In genomic region chr10:21976280-21976679, GRCh38 we compare ENCODE assay signal across 18 cellular contexts.
"Had no signal": no experiment of that assay in that cellular context is flagged by ENCODE, and none has a peak within 500 bp of the region (broad histone marks: within the 10 kb centered on the region; RNA-seq: fewer than 3 reads in every experiment).

No MANE protein-coding gene starts in this region.

- H3K9me3 ChIP-seq: pancreas, tibial artery, uterus had no signal

- H3K36me3 ChIP-seq: pancreas, tibial artery, uterus had no signal

- H3K4me3 Mint-ChIP-seq: activated CD8-positive, alpha-beta T cell treated with anti-CD3 and anti-CD28 coated beads, Interleukin-2, amount 10 ng/mL, durations not matched to agents 7 days and 5 days; immature natural killer cell; nephron; stimulated activated naive CD8-positive, alpha-beta T cell treated with anti-CD3 and anti-CD28 coated beads, Interleukin-15, amount 100 ng/mL, for 72 hours; T-helper 2 cell treated with Interferon-gamma antibody and Interleukin-4, amounts not matched to agents 5 μg/mL and 100 μg/mL, for 36 hours had no signal

- H3K4me1 ChIP-seq: uterus had no signal

- H3K27ac ChIP-seq: pancreas, tibial artery, uterus had no signal

- H3K36me3 Mint-ChIP-seq: immature natural killer cell had no signal

- H3K27me3 ChIP-seq: pancreas, tibial artery, uterus had no signal

- H3K4me3 ChIP-seq: pancreas, tibial artery, uterus had no signal

- ATAC-seq: activated CD8-positive, alpha-beta T cell treated with anti-CD3 and anti-CD28 coated beads, Interleukin-2, amount 10 ng/mL, durations not matched to agents 7 days and 5 days; left cardiac atrium; pancreas; stimulated activated naive CD8-positive, alpha-beta T cell treated with anti-CD3 and anti-CD28 coated beads, Interleukin-15, amount 100 ng/mL, for 72 hours had no signal

- H3K27me3 Mint-ChIP-seq: stimulated activated naive CD8-positive, alpha-beta T cell treated with anti-CD3 and anti-CD28 coated beads, Interleukin-15, amount 100 ng/mL, for 72 hours had no signal

- H3K27ac Mint-ChIP-seq: activated CD8-positive, alpha-beta T cell treated with anti-CD3 and anti-CD28 coated beads, Interleukin-2, amount 10 ng/mL, durations not matched to agents 7 days and 5 days; immature natural killer cell; nephron; stimulated activated naive CD8-positive, alpha-beta T cell treated with anti-CD3 and anti-CD28 coated beads, Interleukin-15, amount 100 ng/mL, for 72 hours; T-helper 2 cell treated with Interferon-gamma antibody and Interleukin-4, amounts not matched to agents 5 μg/mL and 100 μg/mL, for 36 hours had no signal

- H3K9me3 Mint-ChIP-seq: immature natural killer cell; nephron; stimulated activated naive CD8-positive, alpha-beta T cell treated with anti-CD3 and anti-CD28 coated beads, Interleukin-15, amount 100 ng/mL, for 72 hours; T-helper 2 cell treated with Interferon-gamma antibody and Interleukin-4, amounts not matched to agents 5 μg/mL and 100 μg/mL, for 36 hours had no signal

- DNase-seq: activated CD4-positive, alpha-beta T cell treated with anti-CD3 and anti-CD28 coated beads for 1 hour; activated CD8-positive, alpha-beta memory T cell treated with anti-CD3 and anti-CD28 coated beads, Interleukin-2, amount 50 U/mL, for 48 hours; activated CD8-positive, alpha-beta T cell treated with anti-CD3 and anti-CD28 coated beads, Interleukin-2, amount 10 ng/mL, durations not matched to agents 7 days and 5 days; activated naive CD4-positive, alpha-beta T cell; effector memory CD4-positive, alpha-beta T cell; erythroblast; immature natural killer cell; left cardiac atrium; pancreas; retina; stimulated activated CD4-positive, alpha-beta T cell treated with anti-CD3 and anti-CD28 coated beads, Interleukin-15, amount 100 ng/mL, for 24 hours; stimulated activated CD4-positive, alpha-beta T cell treated with anti-CD3 and anti-CD28 coated beads, Interleukin-4, amount 100 ng/mL, for 24 hours; stimulated activated naive CD8-positive, alpha-beta T cell treated with anti-CD3 and anti-CD28 coated beads, Interleukin-15, amount 100 ng/mL, for 72 hours; SW 1271; tibial artery; uterus had no signal
